8 cellular contexts compared by ENCODE assay signal in genomic region chr18:36095936-36096519, GRCh38. TPM values are rescaled to one million over a fixed set of nuclear protein-coding genes. Genes with fewer than 3 reads are reported as not detected.
DNase-seq lines count a peak whose midpoint lies in the region; FAIRE-seq and TF ChIP-seq lines count a peak whose summit lies in the region.

No MANE protein-coding gene starts in this region.

- H3K36me3 ChIP-seq in adrenal gland (replicated peaks in 1 of 2) = no peaks in the 10 kb centered on the region
- H3K36me3 ChIP-seq in suprapubic skin = no peaks in the 10 kb centered on the region

- TF ChIP-seq EP300 in suprapubic skin (IDR thresholded peaks at IDR 0.05) = no peak

- H3K27ac ChIP-seq in adrenal gland (no peak overlapping the region), suprapubic skin (no peak overlapping the region)

- H3K9me3 ChIP-seq in adrenal gland (replicated peaks in 1 of 3) = no peaks in the 10 kb centered on the region
- H3K9me3 ChIP-seq in suprapubic skin = no peaks in the 10 kb centered on the region

- H3K4me3 ChIP-seq in adrenal gland (no peak overlapping the region), suprapubic skin (no peak overlapping the region)

- H3K27me3 Mint-ChIP-seq in activated CD4-positive, alpha-beta memory T cell treated with anti-CD3 and anti-CD28 coated beads for 36 hours = peaks cover 2% of the 10 kb centered on the region

- DNase-seq in AG08396 (ENCODE audit: low spot score) (peak; percentile 44), GM18507 (ENCODE audit: extremely low spot score, insufficient read length, low read depth) (peak; percentile 17), NCI-H2107 (lab: John Stamatoyannopoulos, UW) (peak; percentile 53), adrenal gland (no peak), iPS DF 4.7 (ENCODE audit: extremely low read depth, low spot score) (peak; percentile 7), suprapubic skin (ENCODE audit: low spot score in 2 of 2) (no peak)
- DNase-seq in stimulated activated CD4-positive, alpha-beta T cell treated with anti-CD3 and anti-CD28 coated beads, Interleukin-4, amount 100 ng/mL, for 24 hours = no peak
- no peak for DNase-seq in activated CD4-positive, alpha-beta memory T cell treated with anti-CD3 and anti-CD28 coated beads for 36 hours

- peaks cover 12% of the 10 kb centered on the region for H3K4me1 Mint-ChIP-seq in activated CD4-positive, alpha-beta memory T cell treated with anti-CD3 and anti-CD28 coated beads for 36 hours (ENCODE audit: low read depth)

- CTCF ChIA-PET in activated CD4-positive, alpha-beta memory T cell treated with anti-CD3 and anti-CD28 coated beads for 36 hours (lab: Charles Lee) = interaction anchor here (0.5 to 6.8 kb wide), 30 partner anchors 10 to 598 kb away, joined by 3 to 133 read pairs (median 3); partner anchors contain the start of gene INO80C

- TF ChIP-seq POLR2A in adrenal gland (IDR thresholded peaks at IDR 0.05) (no peak), suprapubic skin (IDR thresholded peaks at IDR 0.05) (no peak)

- H3K27ac Mint-ChIP-seq in activated CD4-positive, alpha-beta memory T cell treated with anti-CD3 and anti-CD28 coated beads for 36 hours = no peak overlapping the region

- intact Hi-C loops in adrenal gland (cut with DNase I) = loop anchor here (5.0 kb wide), 1 partner anchor 191 kb away; no protein-coding TSS in a partner anchor
- intact Hi-C loops in activated CD4-positive, alpha-beta memory T cell treated with anti-CD3 and anti-CD28 coated beads for 36 hours (cut with micrococcal nuclease) = loop anchor here (1.0 to 5.0 kb wide), 4 partner anchors 79 to 711 kb away; no protein-coding TSS in a partner anchor

- H3K27me3 ChIP-seq in adrenal gland (no peaks in the 10 kb centered on the region), suprapubic skin (no peaks in the 10 kb centered on the region)

- 7 to 19% (median 16%) methylated on average over 1 of the region's 1 CpG for WGBS in adrenal gland, 4 donors
- WGBS in suprapubic skin = 18% methylated on average over 1 of the region's 1 CpG

- no peaks in the 10 kb centered on the region for H3K9me3 Mint-ChIP-seq in activated CD4-positive, alpha-beta memory T cell treated with anti-CD3 and anti-CD28 coated beads for 36 hours

- no peak overlapping the region for H3K4me3 Mint-ChIP-seq in activated CD4-positive, alpha-beta memory T cell treated with anti-CD3 and anti-CD28 coated beads for 36 hours

- peak; percentile 78 for FAIRE-seq in GM18507 (lab: Jason Lieb, UNC)

- H3K36me3 Mint-ChIP-seq in activated CD4-positive, alpha-beta memory T cell treated with anti-CD3 and anti-CD28 coated beads for 36 hours = no peaks in the 10 kb centered on the region

- TF ChIP-seq CTCF in adrenal gland (IDR thresholded peaks at IDR 0.05) (peak; percentile 39 to 80 (median 64)), suprapubic skin (IDR thresholded peaks at IDR 0.05) (peak; percentile 32 to 48)

- POLR2A ChIA-PET in activated CD4-positive, alpha-beta memory T cell treated with anti-CD3 and anti-CD28 coated beads for 36 hours (lab: Charles Lee) = no interaction called here

- no peaks in the 10 kb centered on the region for H3K4me1 ChIP-seq in adrenal gland (replicated peaks in 1 of 2)
- H3K4me1 ChIP-seq in suprapubic skin = no peaks in the 10 kb centered on the region

RNA-seq across cellular contexts. Expression of gene RPRD1A, which starts 28.7 kb away (rescaled TPM):
- total RNA-seq in adrenal gland (100 to 1,000 TPM in 2 of 8 donors, 10 to 100 TPM in 6; 40.7 to 106 (median 58.4) TPM), suprapubic skin (10 to 100 TPM; 34.9 to 74.5 (median 47.3) TPM)
- polyA plus RNA-seq in adrenal gland = 10 to 100 TPM; 28.9 to 62.6 (median 31.9) TPM
- total RNA-seq in activated CD4-positive, alpha-beta memory T cell treated with anti-CD3 and anti-CD28 coated beads for 36 hours = 10 to 100 TPM; 25.9 to 29.6 TPM

RNA-seq across cellular contexts. Expression of gene SLC39A6, which starts 33.1 kb away (rescaled TPM):
- total RNA-seq in adrenal gland (10 to 100 TPM; 30.5 to 42.9 (median 39.2) TPM), suprapubic skin (100 to 1,000 TPM in 2 of 4 donors, 10 to 100 TPM in 2; 44.3 to 107 (median 97.8) TPM)
- 10 to 100 TPM in 1 of 3 donors, 1 to 10 TPM in 2; 4.3 to 54.2 (median 6.1) TPM for polyA plus RNA-seq in adrenal gland
- 10 to 100 TPM; 23.7 to 24.3 TPM for total RNA-seq in activated CD4-positive, alpha-beta memory T cell treated with anti-CD3 and anti-CD28 coated beads for 36 hours

RNA-seq across cellular contexts. Expression of gene ELP2, which starts 33.7 kb away (rescaled TPM):
- total RNA-seq in adrenal gland (10 to 100 TPM; 27.4 to 78.7 (median 61.5) TPM), suprapubic skin (100 to 1,000 TPM in 1 of 4 donors, 10 to 100 TPM in 3; 58.6 to 197 (median 73.2) TPM)
- 100 to 1,000 TPM in 1 of 3 donors, 10 to 100 TPM in 2; 52.4 to 150 (median 97.4) TPM for polyA plus RNA-seq in adrenal gland
- total RNA-seq in activated CD4-positive, alpha-beta memory T cell treated with anti-CD3 and anti-CD28 coated beads for 36 hours = 10 to 100 TPM; 83.7 to 84.4 TPM

Comparison
In these comparisons a context has a peak if more than half of its experiments do, and no peak if none do; other contexts are left out.
1. DNase-seq: peak in AG08396 (single experiment), GM18507 (single experiment), NCI-H2107 (single experiment) and iPS DF 4.7 (single experiment); none in adrenal gland (0 of 7), suprapubic skin (0 of 2), stimulated activated CD4-positive, alpha-beta T cell treated with anti-CD3 and anti-CD28 coated beads, Interleukin-4, amount 100 ng/mL, for 24 hours (single experiment) and activated CD4-positive, alpha-beta memory T cell treated with anti-CD3 and anti-CD28 coated beads for 36 hours (single experiment).